Comparison of ENCODE assay signal across 12 cellular contexts in the genomic region with DNA sequence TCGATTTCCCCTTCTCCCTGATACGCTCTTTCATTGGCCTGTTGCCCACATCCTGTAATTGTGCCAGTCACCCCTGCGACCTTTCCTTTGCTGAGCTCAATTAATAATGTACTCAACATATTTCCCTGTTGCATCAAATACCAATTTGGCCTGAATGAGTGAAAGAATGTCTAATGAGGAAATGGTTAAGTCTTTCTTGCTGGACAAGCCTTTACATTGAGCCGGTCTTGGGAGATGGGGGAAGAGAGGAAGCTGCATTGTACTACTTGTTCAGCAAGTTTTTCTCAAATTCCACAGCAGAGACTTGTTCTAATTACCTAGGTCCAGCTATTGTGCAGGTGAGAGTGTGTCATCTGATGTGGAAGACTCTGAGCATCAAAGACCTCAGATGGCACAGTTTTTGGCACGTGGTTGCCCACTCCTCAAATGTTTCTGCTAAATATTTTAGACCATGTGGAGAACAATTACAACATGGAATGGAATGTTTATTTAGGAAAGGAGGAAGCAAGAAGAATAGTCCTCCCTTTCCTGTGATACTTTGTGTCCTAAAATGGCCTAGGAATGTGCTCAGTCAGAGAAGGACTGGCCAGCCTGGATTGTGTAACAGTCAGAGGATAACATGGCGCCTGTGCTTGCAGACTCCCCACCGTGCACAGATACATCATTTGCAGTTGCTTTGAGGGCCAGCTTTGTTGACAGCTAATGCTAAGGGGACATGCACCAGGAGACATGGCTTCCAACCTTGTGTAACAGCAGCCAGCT.
DNase-seq lines count a peak whose midpoint lies in the region; ATAC-seq and TF ChIP-seq lines count a peak whose summit lies in the region.
"Had no signal": no experiment of that assay in that cellular context is flagged by ENCODE, and none has a peak within 500 bp of the region (broad histone marks: within the 10 kb centered on the region; RNA-seq: fewer than 3 reads in every experiment).

No MANE protein-coding gene starts in this region.

- peak; percentile 78 for DNase-seq in AG08395 (ENCODE audit: low spot score)
- peak; percentile 17 for DNase-seq in NCI-H2196 treated with DMSO at 0.1 percent for 48 hours (lab: John Stamatoyannopoulos, UW; ENCODE audit: unreplicated experiment)
- DNase-seq in fibroblast of gingiva (ENCODE audit: low read depth): peak; percentile 80
- no peak for DNase-seq in mucosa of descending colon
- no peak for DNase-seq in OCI-M2 (lab: John Stamatoyannopoulos, UW; ENCODE audit: unreplicated experiment)
- no peak for DNase-seq in chondrocyte (ENCODE audit: low spot score)
- DNase-seq in middle frontal gyrus (ENCODE audit: extremely low spot score, low spot score): no peak
- DNase-seq: AML-193, GOT3, NCI-H2171 treated with DMSO at 0.1 percent for 48 hours, T1000 had no signal

- H3K9me3 ChIP-seq in mucosa of descending colon: no peaks in the 10 kb centered on the region

- H3K27me3 Mint-ChIP-seq in chondrocyte (ENCODE audit: low read depth): no peaks in the 10 kb centered on the region

- H3K4me3 Mint-ChIP-seq in chondrocyte (ENCODE audit: unreplicated experiment): no peak overlapping the region

- no peaks in the 10 kb centered on the region for H3K4me1 ChIP-seq in mucosa of descending colon (ENCODE audit: low read depth)

- ATAC-seq in mucosa of descending colon: peak; percentile 31
- ATAC-seq in GM19452 (IDR thresholded peaks at IDR 0.05; ENCODE audit: unreplicated experiment): no peak

- H3K4me1 Mint-ChIP-seq in chondrocyte (ENCODE audit: low read depth): peaks cover 44% of the 10 kb centered on the region

- H3K27ac Mint-ChIP-seq in chondrocyte (ENCODE audit: unreplicated experiment): no peak overlapping the region

- H3K4me3 ChIP-seq in mucosa of descending colon: no peak overlapping the region

- H3K9me3 Mint-ChIP-seq in chondrocyte (ENCODE audit: low read depth): no peaks in the 10 kb centered on the region

- TF ChIP-seq CTCF in mucosa of descending colon (IDR thresholded peaks at IDR 0.05) (no peak), chondrocyte (IDR thresholded peaks at IDR 0.05) (no peak)

- H3K36me3 ChIP-seq in mucosa of descending colon (ENCODE audit: low read depth): no peaks in the 10 kb centered on the region

- intact Hi-C loops in mucosa of descending colon (cut with DNase I, micrococcal nuclease): no loop called here

- no peaks in the 10 kb centered on the region for H3K36me3 Mint-ChIP-seq in chondrocyte (ENCODE audit: low read depth)

Comparison
In these comparisons a context has a peak if more than half of its experiments do, and no peak if none do; other contexts are left out.
1. DNase-seq: peak in AG08395 (single experiment), NCI-H2196 treated with DMSO at 0.1 percent for 48 hours (single experiment) and fibroblast of gingiva (single experiment); none in mucosa of descending colon (0 of 3), OCI-M2 (single experiment), chondrocyte (single experiment) and middle frontal gyrus (single experiment).